17 cellular contexts compared by ENCODE assay signal in genomic region chr10:132527338-132528063, GRCh38. TPM values are rescaled to one million over a fixed set of nuclear protein-coding genes. Genes with fewer than 3 reads are reported as not detected.
DNase-seq lines count a peak whose midpoint lies in the region; ATAC-seq and TF ChIP-seq lines count a peak whose summit lies in the region.
"Had no signal": no experiment of that assay in that cellular context is flagged by ENCODE, and none has a peak within 500 bp of the region (broad histone marks: within the 10 kb centered on the region; RNA-seq: fewer than 3 reads in every experiment).

No MANE protein-coding gene starts in this region.

- no peak overlapping the region for H3K4me2 ChIP-seq in OCI-LY7 (ENCODE audit: low read length)

- H3K27ac ChIP-seq in RWPE2 (ENCODE audit: poor library complexity, severe bottlenecking) (no peak overlapping the region), sigmoid colon (peak overlapping the region; percentile 17 to 49 (median 36)), OCI-LY7 (ENCODE audit: low read depth, low read length, poor library complexity, severe bottlenecking) (no peak overlapping the region)
- H3K27ac ChIP-seq: 22Rv1 had no signal

- H4K20me1 ChIP-seq in OCI-LY7 (ENCODE audit: insufficient read depth, low read length): no peaks in the 10 kb centered on the region

- no peak for TF ChIP-seq CTCF in RWPE2 (IDR thresholded peaks at IDR 0.05; ENCODE audit: poor library complexity, severe bottlenecking)
- TF ChIP-seq CTCF in sigmoid colon (IDR thresholded peaks at IDR 0.05): no peak
- no peak for TF ChIP-seq CTCF in OCI-LY7 (conservative IDR thresholded peaks at IDR 0.05; ENCODE audit: low read length)

- intact Hi-C loops in sigmoid colon (cut with DNase I) (no loop called here), OCI-LY7 (cut with micrococcal nuclease; ENCODE audit: unreplicated experiment) (no loop called here)

- H3K9me2 ChIP-seq in OCI-LY7 (ENCODE audit: insufficient read depth, low read length): no peaks in the 10 kb centered on the region

- H3K27me3 ChIP-seq in RWPE2 (ENCODE audit: insufficient read depth, poor library complexity, severe bottlenecking) (no peaks in the 10 kb centered on the region), sigmoid colon (no peaks in the 10 kb centered on the region)

- 64 to 80% methylated on average over 21 of the region's 21 CpGs for WGBS in sigmoid colon, 2 donors

- CTCF ChIA-PET in OCI-LY7 (lab: Charles Lee; ENCODE audit: unreplicated experiment): no interaction called here

- H3K4me1 ChIP-seq in RWPE2 (ENCODE audit: insufficient read depth, poor library complexity, severe bottlenecking) (peaks cover 4% of the 10 kb centered on the region), sigmoid colon (peaks cover 0 to 11% (median 4%) of the 10 kb centered on the region in 4 donors), OCI-LY7 (ENCODE audit: insufficient read depth, low read length, poor library complexity, severe bottlenecking) (no peaks in the 10 kb centered on the region)

- no peaks in the 10 kb centered on the region for H3K36me3 ChIP-seq in RWPE2 (ENCODE audit: low read depth)
- H3K36me3 ChIP-seq in sigmoid colon: no peaks in the 10 kb centered on the region
- no peaks in the 10 kb centered on the region for H3K36me3 ChIP-seq in OCI-LY7 (ENCODE audit: insufficient read depth, low read length)

- no peaks in the 10 kb centered on the region for H3K79me2 ChIP-seq in OCI-LY7 (ENCODE audit: insufficient read depth, low read depth, low read length)

- TF ChIP-seq EP300 in sigmoid colon (IDR thresholded peaks at IDR 0.05): no peak

- TF ChIP-seq POLR2A in sigmoid colon (IDR thresholded peaks at IDR 0.05): no peak

- ATAC-seq in RWPE2 (ENCODE audit: low read depth): no peak
- ATAC-seq: stimulated activated naive B cell treated with anti-CD40 and anti-IgM and Interleukin-4, amounts not matched to agents 10 μg/mL and 1 μg/mL and 100 μg/mL, for 72 hours had no signal

- H3K4me3 ChIP-seq in RWPE2 (ENCODE audit: severe bottlenecking): no peak overlapping the region
- no peak overlapping the region for H3K4me3 ChIP-seq in sigmoid colon
- no peak overlapping the region for H3K4me3 ChIP-seq in OCI-LY7 (ENCODE audit: low read depth, low read length, poor library complexity, severe bottlenecking)

- H2AFZ ChIP-seq in OCI-LY7 (ENCODE audit: low read length): no peak overlapping the region

- H3K9me3 ChIP-seq in RWPE2 (ENCODE audit: severe bottlenecking): peaks cover 10% of the 10 kb centered on the region
- H3K9me3 ChIP-seq in sigmoid colon: no peaks in the 10 kb centered on the region
- H3K9me3 ChIP-seq in OCI-LY7 (ENCODE audit: low read length): no peaks in the 10 kb centered on the region

- peak; percentile 59 for DNase-seq in DMS53 (lab: John Stamatoyannopoulos, UW)
- no peak for DNase-seq in DMS53 treated with DMSO at 0.1 percent for 48 hours (lab: John Stamatoyannopoulos, UW; ENCODE audit: unreplicated experiment)
- DNase-seq in RWPE2 (ENCODE audit: low spot score): peak; percentile 44
- peak; percentile 45 for DNase-seq in kidney tubule cell (ENCODE audit: low spot score)
- DNase-seq in sigmoid colon: peak; percentile 65
- DNase-seq in stimulated activated CD4-positive, alpha-beta T cell treated with anti-CD3 and anti-CD28 coated beads, Interleukin-2, amount 100 ng/mL, for 48 hours: no peak
- DNase-seq in SKM-1 (lab: John Stamatoyannopoulos, UW; ENCODE audit: unreplicated experiment): no peak
- DNase-seq in OCI-LY7 (ENCODE audit: low spot score): no peak
- DNase-seq: activated naive CD4-positive, alpha-beta T cell treated with anti-CD3 and anti-CD28 coated beads for 36 hours; AML-193; cerebellar nuclear complex; effector memory CD4-positive, alpha-beta T cell; mesendoderm; NCI-H226; NK-92 treated with Interleukin-12 subunit alpha and Interleukin-12 subunit beta, amount 100 ng/mL, for 24 hours; stimulated activated naive B cell treated with anti-CD40 and anti-IgM and Interleukin-4, amounts not matched to agents 10 μg/mL and 1 μg/mL and 100 μg/mL, for 72 hours had no signal

- POLR2A ChIA-PET in OCI-LY7 (lab: Charles Lee): no interaction called here

- no TSS peak for BruUV-seq in OCI-LY7 (replicated peaks; lab: Mats Ljungman, UMichigan)

RNA-seq across cellular contexts. Expression of gene INPP5A, which starts 10.1 kb away (rescaled TPM):
- total RNA-seq in sigmoid colon (100 to 1,000 TPM; 100 to 132 (median 112) TPM), OCI-LY7 (2022) (15.7 and 18.4 TPM in 2 replicates)
- 10 to 100 TPM; 17.6 to 21.0 (median 20.3) TPM for polyA plus RNA-seq in sigmoid colon
- total RNA-seq in OCI-LY7 (2014; rRNA removed; shearing (Covaris generic)): 11.0 and 14.5 TPM in 2 replicates

Comparison
In these comparisons a context has a peak if more than half of its experiments do, and no peak if none do; other contexts are left out.
1. DNase-seq: peak in DMS53 (single experiment), RWPE2 (single experiment), kidney tubule cell (single experiment) and sigmoid colon (single experiment); none in DMS53 treated with DMSO at 0.1 percent for 48 hours (single experiment), stimulated activated CD4-positive, alpha-beta T cell treated with anti-CD3 and anti-CD28 coated beads, Interleukin-2, amount 100 ng/mL, for 48 hours (0 of 2), SKM-1 (single experiment) and OCI-LY7 (single experiment).
2. H3K27ac ChIP-seq: peak in sigmoid colon (4 of 4); none in RWPE2 (single experiment) and OCI-LY7 (single experiment).
3. RNA of gene INPP5A, which starts 10.1 kb away (total RNA-seq): 100 to 132 TPM in sigmoid colon; 11.0 to 18.4 TPM in OCI-LY7; every median in the first group is over 4 times any median in the second.